Comparison of ENCODE assay signal across 8 cellular contexts in genomic region chr11:13462928-13463778, GRCh38. TPM values are rescaled to one million over a fixed set of nuclear protein-coding genes. Genes with fewer than 3 reads are reported as not detected.
DNase-seq lines count a peak whose midpoint lies in the region; ATAC-seq and TF ChIP-seq lines count a peak whose summit lies in the region.

Gene BTBD10 (minus strand): TSS chr11:13463222. CDS start chr11:13445124, 18,098 bp downstream.

- no peaks in the 10 kb centered on the region for H3K9me2 ChIP-seq in SU-DHL-6 (replicated peaks; ENCODE audit: insufficient read depth, low read length)

- peak; percentile 64 for TF ChIP-seq POLR2A in ovary (IDR thresholded peaks at IDR 0.05)

- H3K27ac ChIP-seq in SU-DHL-6 (ENCODE audit: low read depth, low read length) (peak within 1 kb of the TSS; percentile 64), ovary (peak within 1 kb of the TSS; percentile 4 to 69), thymus (ENCODE audit: low read depth) (peak within 1 kb of the TSS; percentile 94)

- H2AFZ ChIP-seq in SU-DHL-6 (ENCODE audit: low read depth, low read length, severe bottlenecking) = peak within 1 kb of the TSS; percentile 79

- peaks cover 45% of the 10 kb centered on the region for H3K79me2 ChIP-seq in SU-DHL-6 (ENCODE audit: insufficient read depth, low read length)

- peak; percentile 94 to 98 (median 97) for DNase-seq in NCI-H1417 (lab: John Stamatoyannopoulos, UW)
- DNase-seq in activated naive CD8-positive, alpha-beta T cell treated with anti-CD3 and anti-CD28 coated beads, Interleukin-2, amount 10 ng/mL, durations not matched to agents 7 days and 5 days = peak; percentile 91
- DNase-seq in head of caudate nucleus = peak; percentile 78 to 97 (median 93)
- peak; percentile 92 to 96 (median 95) for DNase-seq in ovary

- H3K9me3 ChIP-seq in SU-DHL-6 (ENCODE audit: insufficient read depth, low read length) = no peaks in the 10 kb centered on the region
- H3K9me3 ChIP-seq in ovary = no peaks in the 10 kb centered on the region
- no peaks in the 10 kb centered on the region for H3K9me3 ChIP-seq in thymus (ENCODE audit: control insufficient read depth)

- no peaks in the 10 kb centered on the region for H4K20me1 ChIP-seq in SU-DHL-6 (ENCODE audit: low read depth, low read length)

- TF ChIP-seq CTCF in GM12875 (IDR thresholded peaks at IDR 0.05; ENCODE audit: borderline replicate concordance, insufficient read depth, low read depth, low read length) (no peak), SU-DHL-6 (IDR thresholded peaks at IDR 0.05; ENCODE audit: insufficient read depth, low read length, poor library complexity, severe bottlenecking) (no peak), ovary (IDR thresholded peaks at IDR 0.05) (no peak)

- H3K36me3 ChIP-seq in SU-DHL-6 (ENCODE audit: low read length) (no peaks in the 10 kb centered on the region), ovary (no peaks in the 10 kb centered on the region), thymus (ENCODE audit: control insufficient read depth, insufficient read depth) (no peaks in the 10 kb centered on the region)

- H3K36me3 Mint-ChIP-seq in activated naive CD8-positive, alpha-beta T cell treated with anti-CD3 and anti-CD28 coated beads, Interleukin-2, amount 10 ng/mL, durations not matched to agents 7 days and 5 days = peaks cover 15% of the 10 kb centered on the region

- intact Hi-C loops in head of caudate nucleus (cut with DNase I) = no loop called here
- intact Hi-C loops in ovary (cut with DNase I) = no loop called here

- H3K27ac Mint-ChIP-seq in activated naive CD8-positive, alpha-beta T cell treated with anti-CD3 and anti-CD28 coated beads, Interleukin-2, amount 10 ng/mL, durations not matched to agents 7 days and 5 days = peak within 1 kb of the TSS; percentile 100

- POLR2A ChIA-PET in activated naive CD8-positive, alpha-beta T cell treated with anti-CD3 and anti-CD28 coated beads, Interleukin-2, amount 10 ng/mL, durations not matched to agents 7 days and 5 days (lab: Charles Lee) = interaction anchor here (0.6 to 3.1 kb wide), 12 partner anchors 10 to 478 kb away, joined by 3 to 29 read pairs (median 4); partner anchors contain the start of gene FAR1

- no peaks in the 10 kb centered on the region for H3K9me3 Mint-ChIP-seq in activated naive CD8-positive, alpha-beta T cell treated with anti-CD3 and anti-CD28 coated beads, Interleukin-2, amount 10 ng/mL, durations not matched to agents 7 days and 5 days

- H3K4me2 ChIP-seq in SU-DHL-6 (ENCODE audit: low read depth, low read length, poor library complexity, severe bottlenecking) = peak within 1 kb of the TSS; percentile 91

- peaks cover 7% of the 10 kb centered on the region for H3F3A ChIP-seq in SU-DHL-6 (ENCODE audit: insufficient read depth)

- H3K4me3 ChIP-seq in GM12875 (ENCODE audit: low read depth, low read length) = peak within 1 kb of the TSS; percentile 66
- H3K4me3 ChIP-seq in SU-DHL-6 (ENCODE audit: insufficient read depth, low read length, poor library complexity, severe bottlenecking) = peak within 1 kb of the TSS; percentile 83
- peak within 1 kb of the TSS; percentile 90 for H3K4me3 ChIP-seq in ovary
- peak within 1 kb of the TSS; percentile 74 for H3K4me3 ChIP-seq in thymus (ENCODE audit: low read length)

- 1% methylated on average over 61 to 69 of the region's 69 CpGs for WGBS in ovary, 3 donors
- WGBS in thymus = under 1% methylated on average over 69 of the region's 69 CpGs

- H3K4me1 Mint-ChIP-seq in activated naive CD8-positive, alpha-beta T cell treated with anti-CD3 and anti-CD28 coated beads, Interleukin-2, amount 10 ng/mL, durations not matched to agents 7 days and 5 days = peaks cover 28% of the 10 kb centered on the region

- H3K27me3 ChIP-seq in SU-DHL-6 (ENCODE audit: low read length) (no peaks in the 10 kb centered on the region), ovary (no peaks in the 10 kb centered on the region), thymus (ENCODE audit: control insufficient read depth, insufficient read depth) (no peaks in the 10 kb centered on the region)

- TF ChIP-seq EP300 in ovary (IDR thresholded peaks at IDR 0.05) = no peak

- ATAC-seq in HG02763 (IDR thresholded peaks at IDR 0.05; ENCODE audit: unreplicated experiment) = peak; percentile 97
- ATAC-seq in activated naive CD8-positive, alpha-beta T cell treated with anti-CD3 and anti-CD28 coated beads, Interleukin-2, amount 10 ng/mL, durations not matched to agents 7 days and 5 days (ENCODE audit: low read depth) = peak; percentile 99

- H3K9ac ChIP-seq in SU-DHL-6 (ENCODE audit: low read length) = peak within 1 kb of the TSS; percentile 86

- peaks cover 5% of the 10 kb centered on the region for H3K27me3 Mint-ChIP-seq in activated naive CD8-positive, alpha-beta T cell treated with anti-CD3 and anti-CD28 coated beads, Interleukin-2, amount 10 ng/mL, durations not matched to agents 7 days and 5 days

- H3K4me1 ChIP-seq in ovary (ENCODE audit: insufficient read depth) (no peaks in the 10 kb centered on the region), thymus (ENCODE audit: control insufficient read depth, insufficient read depth, low read length) (peaks cover 7% of the 10 kb centered on the region)

- H3K4me3 Mint-ChIP-seq in activated naive CD8-positive, alpha-beta T cell treated with anti-CD3 and anti-CD28 coated beads, Interleukin-2, amount 10 ng/mL, durations not matched to agents 7 days and 5 days = peak within 1 kb of the TSS; percentile 99

RNA-seq across cellular contexts. Expression of gene BTBD10, which starts in this region (rescaled TPM):
- total RNA-seq in activated naive CD8-positive, alpha-beta T cell treated with anti-CD3 and anti-CD28 coated beads, Interleukin-2, amount 10 ng/mL, durations not matched to agents 7 days and 5 days = 10 to 100 TPM; 20.1 to 21.8 TPM
- total RNA-seq in ovary = 10 to 100 TPM; 23.1 to 31.4 (median 27.0) TPM
- polyA plus RNA-seq in ovary (10 to 100 TPM; 14.8 to 23.1 TPM), thymus (23.3 TPM)

Comparison
In these comparisons a context has a peak if more than half of its experiments do, and no peak if none do; other contexts are left out.
1. Peak in every context shown above with its lines: DNase-seq, ATAC-seq, H3K4me3 ChIP-seq and H3K27ac ChIP-seq.
2. H3K27ac ChIP-seq: peak in every context shown above with its lines; median percentile 94 in thymus; 64 in SU-DHL-6; 36 in ovary.